In genomic region chr6:68238097-68238597, GRCh38 we compare ENCODE assay signal across 1 cellular context.
TF ChIP-seq lines count a peak whose summit lies in the region.

No MANE protein-coding gene starts in this region.

TF ChIP-seq in WTC11, 78 proteins besides CTCF, POLR2A, EP300 and RAD21 (continued from another document):
- TF ChIP-seq, protein P1, sequence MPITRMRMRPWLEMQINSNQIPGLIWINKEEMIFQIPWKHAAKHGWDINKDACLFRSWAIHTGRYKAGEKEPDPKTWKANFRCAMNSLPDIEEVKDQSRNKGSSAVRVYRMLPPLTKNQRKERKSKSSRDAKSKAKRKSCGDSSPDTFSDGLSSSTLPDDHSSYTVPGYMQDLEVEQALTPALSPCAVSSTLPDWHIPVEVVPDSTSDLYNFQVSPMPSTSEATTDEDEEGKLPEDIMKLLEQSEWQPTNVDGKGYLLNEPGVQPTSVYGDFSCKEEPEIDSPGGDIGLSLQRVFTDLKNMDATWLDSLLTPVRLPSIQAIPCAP (CRISPR knock-in tag; IDR thresholded peaks at IDR 0.05): no peak
- TF ChIP-seq TCF7 (CRISPR knock-in tag; IDR thresholded peaks at IDR 0.05; ENCODE audit: low read depth): no peak
- TF ChIP-seq PRRX2 (CRISPR knock-in tag; IDR thresholded peaks at IDR 0.05): no peak
- no peak for TF ChIP-seq FOXK1 (CRISPR knock-in tag; IDR thresholded peaks at IDR 0.05)
- no peak for TF ChIP-seq USF1 (CRISPR knock-in tag; IDR thresholded peaks at IDR 0.05)
- TF ChIP-seq, protein P2, sequence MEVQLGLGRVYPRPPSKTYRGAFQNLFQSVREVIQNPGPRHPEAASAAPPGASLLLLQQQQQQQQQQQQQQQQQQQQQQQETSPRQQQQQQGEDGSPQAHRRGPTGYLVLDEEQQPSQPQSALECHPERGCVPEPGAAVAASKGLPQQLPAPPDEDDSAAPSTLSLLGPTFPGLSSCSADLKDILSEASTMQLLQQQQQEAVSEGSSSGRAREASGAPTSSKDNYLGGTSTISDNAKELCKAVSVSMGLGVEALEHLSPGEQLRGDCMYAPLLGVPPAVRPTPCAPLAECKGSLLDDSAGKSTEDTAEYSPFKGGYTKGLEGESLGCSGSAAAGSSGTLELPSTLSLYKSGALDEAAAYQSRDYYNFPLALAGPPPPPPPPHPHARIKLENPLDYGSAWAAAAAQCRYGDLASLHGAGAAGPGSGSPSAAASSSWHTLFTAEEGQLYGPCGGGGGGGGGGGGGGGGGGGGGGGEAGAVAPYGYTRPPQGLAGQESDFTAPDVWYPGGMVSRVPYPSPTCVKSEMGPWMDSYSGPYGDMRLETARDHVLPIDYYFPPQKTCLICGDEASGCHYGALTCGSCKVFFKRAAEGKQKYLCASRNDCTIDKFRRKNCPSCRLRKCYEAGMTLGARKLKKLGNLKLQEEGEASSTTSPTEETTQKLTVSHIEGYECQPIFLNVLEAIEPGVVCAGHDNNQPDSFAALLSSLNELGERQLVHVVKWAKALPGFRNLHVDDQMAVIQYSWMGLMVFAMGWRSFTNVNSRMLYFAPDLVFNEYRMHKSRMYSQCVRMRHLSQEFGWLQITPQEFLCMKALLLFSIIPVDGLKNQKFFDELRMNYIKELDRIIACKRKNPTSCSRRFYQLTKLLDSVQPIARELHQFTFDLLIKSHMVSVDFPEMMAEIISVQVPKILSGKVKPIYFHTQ (CRISPR knock-in tag; IDR thresholded peaks at IDR 0.05): no peak
